ENCODE assay signal across 1 cellular context in the genomic region with DNA sequence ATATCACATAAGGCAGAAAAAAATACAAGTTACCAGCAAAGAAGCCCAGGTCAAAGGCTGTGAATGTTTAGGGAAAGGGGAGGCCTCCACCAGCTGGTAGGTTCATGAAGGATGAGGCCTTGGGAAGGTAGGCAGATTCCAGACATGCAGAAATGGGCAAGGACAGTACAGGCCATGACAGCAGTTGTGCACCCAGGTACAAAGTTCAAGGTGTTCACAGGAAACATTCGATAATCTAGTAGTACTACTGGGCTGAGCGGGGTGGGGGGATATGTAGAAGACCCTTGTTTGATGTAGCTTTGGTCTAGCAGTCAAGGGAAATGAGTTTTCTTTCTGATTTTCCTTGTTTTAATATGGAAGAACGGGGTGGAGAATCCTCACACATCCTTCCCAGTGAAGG.
TF ChIP-seq lines count a peak whose summit lies in the region.

No MANE protein-coding gene starts in this region.

TF ChIP-seq in HepG2, 621 proteins besides CTCF, POLR2A, EP300 and RAD21 (continues in another document):
- TF ChIP-seq, protein P1, sequence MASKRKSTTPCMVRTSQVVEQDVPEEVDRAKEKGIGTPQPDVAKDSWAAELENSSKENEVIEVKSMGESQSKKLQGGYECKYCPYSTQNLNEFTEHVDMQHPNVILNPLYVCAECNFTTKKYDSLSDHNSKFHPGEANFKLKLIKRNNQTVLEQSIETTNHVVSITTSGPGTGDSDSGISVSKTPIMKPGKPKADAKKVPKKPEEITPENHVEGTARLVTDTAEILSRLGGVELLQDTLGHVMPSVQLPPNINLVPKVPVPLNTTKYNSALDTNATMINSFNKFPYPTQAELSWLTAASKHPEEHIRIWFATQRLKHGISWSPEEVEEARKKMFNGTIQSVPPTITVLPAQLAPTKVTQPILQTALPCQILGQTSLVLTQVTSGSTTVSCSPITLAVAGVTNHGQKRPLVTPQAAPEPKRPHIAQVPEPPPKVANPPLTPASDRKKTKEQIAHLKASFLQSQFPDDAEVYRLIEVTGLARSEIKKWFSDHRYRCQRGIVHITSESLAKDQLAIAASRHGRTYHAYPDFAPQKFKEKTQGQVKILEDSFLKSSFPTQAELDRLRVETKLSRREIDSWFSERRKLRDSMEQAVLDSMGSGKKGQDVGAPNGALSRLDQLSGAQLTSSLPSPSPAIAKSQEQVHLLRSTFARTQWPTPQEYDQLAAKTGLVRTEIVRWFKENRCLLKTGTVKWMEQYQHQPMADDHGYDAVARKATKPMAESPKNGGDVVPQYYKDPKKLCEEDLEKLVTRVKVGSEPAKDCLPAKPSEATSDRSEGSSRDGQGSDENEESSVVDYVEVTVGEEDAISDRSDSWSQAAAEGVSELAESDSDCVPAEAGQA (IDR thresholded peaks at IDR 0.05; ENCODE audit: low read depth), result no peak
- TF ChIP-seq, protein P1 (CRISPR knock-in tag; IDR thresholded peaks at IDR 0.05; ENCODE audit: borderline replicate concordance), result no peak
- TF ChIP-seq HNF4A (CRISPR knock-in tag; IDR thresholded peaks at IDR 0.05) (peak; percentile 80), TBL1XR1 (IDR thresholded peaks at IDR 0.05; ENCODE audit: borderline replicate concordance, low read length, partially characterized antibody) (no peak), EHMT2 (IDR thresholded peaks at IDR 0.05; ENCODE audit: borderline replicate concordance, low read depth, low read length) (no peak), ZNF207 (IDR thresholded peaks at IDR 0.05; ENCODE audit: borderline replicate concordance) (no peak), STAG1 (CRISPR knock-in tag; IDR thresholded peaks at IDR 0.05) (0 out of 2 replicates have a peak, but pooled peaks have one; percentile 7), JUN (CRISPR knock-in tag; IDR thresholded peaks at IDR 0.05) (0 out of 2 replicates have a peak, but pooled peaks have one; percentile 49), ZFYVE20 (CRISPR knock-in tag; IDR thresholded peaks at IDR 0.05; ENCODE audit: borderline replicate concordance, low read depth) (no peak), ZNF431 (CRISPR knock-in tag; IDR thresholded peaks at IDR 0.05; ENCODE audit: borderline replicate concordance, low read depth) (no peak), MYC (CRISPR knock-in tag; IDR thresholded peaks at IDR 0.05; ENCODE audit: borderline replicate concordance) (no peak), BHLHE40 (IDR thresholded peaks at IDR 0.05; ENCODE audit: low read length) (no peak), NCOR1 (IDR thresholded peaks at IDR 0.05; ENCODE audit: borderline replicate concordance, low read length) (peak; percentile 62; the same call in 1 of the 2 replicates), TRIM22 (IDR thresholded peaks at IDR 0.05) (no peak), ZNF329 (CRISPR knock-in tag; IDR thresholded peaks at IDR 0.05; ENCODE audit: low read depth) (no peak), TFAP4 (IDR thresholded peaks at IDR 0.05; ENCODE audit: borderline replicate concordance, low read depth) (0 out of 2 replicates have a peak, but pooled peaks have one; percentile 21), ZNF354B (CRISPR knock-in tag; IDR thresholded peaks at IDR 0.05) (no peak), RBFOX2 (IDR thresholded peaks at IDR 0.05; ENCODE audit: low read depth, low read length) (no peak), ETV5 (CRISPR knock-in tag; IDR thresholded peaks at IDR 0.05; ENCODE audit: borderline replicate concordance) (no peak), SALL1 (CRISPR knock-in tag; IDR thresholded peaks at IDR 0.05) (0 out of 2 replicates have a peak, but pooled peaks have one; percentile 32), ZNF10 (CRISPR knock-in tag; IDR thresholded peaks at IDR 0.05; ENCODE audit: borderline replicate concordance, low read depth) (no peak), SOX13 (IDR thresholded peaks at IDR 0.05) (no peak), SOX13 (CRISPR knock-in tag; conservative IDR thresholded peaks at IDR 0.05 in 1 of 2, IDR thresholded peaks at IDR 0.05 in 1 of 2) (peak in 1 of 2 experiments; percentile 31; a peak in 1 of 4 replicates), HNF4G (IDR thresholded peaks at IDR 0.05; ENCODE audit: borderline replicate concordance, low read depth, low read length) (peak; percentile 18; the same call in 1 of the 2 replicates), HNF4G (CRISPR knock-in tag; IDR thresholded peaks at IDR 0.05; ENCODE audit: borderline replicate concordance, low read depth) (no peak), NONO (IDR thresholded peaks at IDR 0.05) (no peak), NONO (CRISPR knock-in tag; conservative IDR thresholded peaks at IDR 0.05) (no peak), NFIB (CRISPR knock-in tag; IDR thresholded peaks at IDR 0.05; ENCODE audit: borderline replicate concordance) (no peak), NFYB (CRISPR knock-in tag; IDR thresholded peaks at IDR 0.05) (no peak), ZNF503 (CRISPR knock-in tag; IDR thresholded peaks at IDR 0.05) (no peak), KLF12 (CRISPR knock-in tag; IDR thresholded peaks at IDR 0.05; ENCODE audit: borderline replicate concordance) (no peak)
- TF ChIP-seq, protein P2, sequence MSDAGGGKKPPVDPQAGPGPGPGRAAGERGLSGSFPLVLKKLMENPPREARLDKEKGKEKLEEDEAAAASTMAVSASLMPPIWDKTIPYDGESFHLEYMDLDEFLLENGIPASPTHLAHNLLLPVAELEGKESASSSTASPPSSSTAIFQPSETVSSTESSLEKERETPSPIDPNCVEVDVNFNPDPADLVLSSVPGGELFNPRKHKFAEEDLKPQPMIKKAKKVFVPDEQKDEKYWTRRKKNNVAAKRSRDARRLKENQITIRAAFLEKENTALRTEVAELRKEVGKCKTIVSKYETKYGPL (CRISPR knock-in tag; IDR thresholded peaks at IDR 0.05), result no peak
- TF ChIP-seq, protein P3, sequence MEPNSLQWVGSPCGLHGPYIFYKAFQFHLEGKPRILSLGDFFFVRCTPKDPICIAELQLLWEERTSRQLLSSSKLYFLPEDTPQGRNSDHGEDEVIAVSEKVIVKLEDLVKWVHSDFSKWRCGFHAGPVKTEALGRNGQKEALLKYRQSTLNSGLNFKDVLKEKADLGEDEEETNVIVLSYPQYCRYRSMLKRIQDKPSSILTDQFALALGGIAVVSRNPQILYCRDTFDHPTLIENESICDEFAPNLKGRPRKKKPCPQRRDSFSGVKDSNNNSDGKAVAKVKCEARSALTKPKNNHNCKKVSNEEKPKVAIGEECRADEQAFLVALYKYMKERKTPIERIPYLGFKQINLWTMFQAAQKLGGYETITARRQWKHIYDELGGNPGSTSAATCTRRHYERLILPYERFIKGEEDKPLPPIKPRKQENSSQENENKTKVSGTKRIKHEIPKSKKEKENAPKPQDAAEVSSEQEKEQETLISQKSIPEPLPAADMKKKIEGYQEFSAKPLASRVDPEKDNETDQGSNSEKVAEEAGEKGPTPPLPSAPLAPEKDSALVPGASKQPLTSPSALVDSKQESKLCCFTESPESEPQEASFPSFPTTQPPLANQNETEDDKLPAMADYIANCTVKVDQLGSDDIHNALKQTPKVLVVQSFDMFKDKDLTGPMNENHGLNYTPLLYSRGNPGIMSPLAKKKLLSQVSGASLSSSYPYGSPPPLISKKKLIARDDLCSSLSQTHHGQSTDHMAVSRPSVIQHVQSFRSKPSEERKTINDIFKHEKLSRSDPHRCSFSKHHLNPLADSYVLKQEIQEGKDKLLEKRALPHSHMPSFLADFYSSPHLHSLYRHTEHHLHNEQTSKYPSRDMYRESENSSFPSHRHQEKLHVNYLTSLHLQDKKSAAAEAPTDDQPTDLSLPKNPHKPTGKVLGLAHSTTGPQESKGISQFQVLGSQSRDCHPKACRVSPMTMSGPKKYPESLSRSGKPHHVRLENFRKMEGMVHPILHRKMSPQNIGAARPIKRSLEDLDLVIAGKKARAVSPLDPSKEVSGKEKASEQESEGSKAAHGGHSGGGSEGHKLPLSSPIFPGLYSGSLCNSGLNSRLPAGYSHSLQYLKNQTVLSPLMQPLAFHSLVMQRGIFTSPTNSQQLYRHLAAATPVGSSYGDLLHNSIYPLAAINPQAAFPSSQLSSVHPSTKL (CRISPR knock-in tag; IDR thresholded peaks at IDR 0.05), result peak; percentile 33; the same call in 1 of the 2 replicates
- TF ChIP-seq, protein P4, sequence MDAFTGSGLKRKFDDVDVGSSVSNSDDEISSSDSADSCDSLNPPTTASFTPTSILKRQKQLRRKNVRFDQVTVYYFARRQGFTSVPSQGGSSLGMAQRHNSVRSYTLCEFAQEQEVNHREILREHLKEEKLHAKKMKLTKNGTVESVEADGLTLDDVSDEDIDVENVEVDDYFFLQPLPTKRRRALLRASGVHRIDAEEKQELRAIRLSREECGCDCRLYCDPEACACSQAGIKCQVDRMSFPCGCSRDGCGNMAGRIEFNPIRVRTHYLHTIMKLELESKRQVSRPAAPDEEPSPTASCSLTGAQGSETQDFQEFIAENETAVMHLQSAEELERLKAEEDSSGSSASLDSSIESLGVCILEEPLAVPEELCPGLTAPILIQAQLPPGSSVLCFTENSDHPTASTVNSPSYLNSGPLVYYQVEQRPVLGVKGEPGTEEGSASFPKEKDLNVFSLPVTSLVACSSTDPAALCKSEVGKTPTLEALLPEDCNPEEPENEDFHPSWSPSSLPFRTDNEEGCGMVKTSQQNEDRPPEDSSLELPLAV (CRISPR knock-in tag; conservative IDR thresholded peaks at IDR 0.05; ENCODE audit: low read depth), result no peak
- TF ChIP-seq, protein P5, sequence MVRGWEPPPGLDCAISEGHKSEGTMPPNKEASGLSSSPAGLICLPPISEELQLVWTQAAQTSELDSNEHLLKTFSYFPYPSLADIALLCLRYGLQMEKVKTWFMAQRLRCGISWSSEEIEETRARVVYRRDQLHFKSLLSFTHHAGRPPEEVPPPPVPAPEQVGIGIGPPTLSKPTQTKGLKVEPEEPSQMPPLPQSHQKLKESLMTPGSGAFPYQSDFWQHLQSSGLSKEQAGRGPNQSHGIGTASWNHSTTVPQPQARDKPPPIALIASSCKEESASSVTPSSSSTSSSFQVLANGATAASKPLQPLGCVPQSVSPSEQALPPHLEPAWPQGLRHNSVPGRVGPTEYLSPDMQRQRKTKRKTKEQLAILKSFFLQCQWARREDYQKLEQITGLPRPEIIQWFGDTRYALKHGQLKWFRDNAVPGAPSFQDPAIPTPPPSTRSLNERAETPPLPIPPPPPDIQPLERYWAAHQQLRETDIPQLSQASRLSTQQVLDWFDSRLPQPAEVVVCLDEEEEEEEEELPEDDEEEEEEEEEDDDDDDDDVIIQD (CRISPR knock-in tag; IDR thresholded peaks at IDR 0.05; ENCODE audit: low read depth), result 0 out of 2 replicates have a peak, but pooled peaks have one; percentile 28
- TF ChIP-seq, protein P6, sequence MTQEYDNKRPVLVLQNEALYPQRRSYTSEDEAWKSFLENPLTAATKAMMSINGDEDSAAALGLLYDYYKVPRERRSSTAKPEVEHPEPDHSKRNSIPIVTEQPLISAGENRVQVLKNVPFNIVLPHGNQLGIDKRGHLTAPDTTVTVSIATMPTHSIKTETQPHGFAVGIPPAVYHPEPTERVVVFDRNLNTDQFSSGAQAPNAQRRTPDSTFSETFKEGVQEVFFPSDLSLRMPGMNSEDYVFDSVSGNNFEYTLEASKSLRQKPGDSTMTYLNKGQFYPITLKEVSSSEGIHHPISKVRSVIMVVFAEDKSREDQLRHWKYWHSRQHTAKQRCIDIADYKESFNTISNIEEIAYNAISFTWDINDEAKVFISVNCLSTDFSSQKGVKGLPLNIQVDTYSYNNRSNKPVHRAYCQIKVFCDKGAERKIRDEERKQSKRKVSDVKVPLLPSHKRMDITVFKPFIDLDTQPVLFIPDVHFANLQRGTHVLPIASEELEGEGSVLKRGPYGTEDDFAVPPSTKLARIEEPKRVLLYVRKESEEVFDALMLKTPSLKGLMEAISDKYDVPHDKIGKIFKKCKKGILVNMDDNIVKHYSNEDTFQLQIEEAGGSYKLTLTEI (CRISPR knock-in tag; conservative IDR thresholded peaks at IDR 0.05), result no peak
